In genomic region chr1:6037338-6037762, GRCh38 we compare ENCODE assay signal across 10 cellular contexts. TPM values are rescaled to one million over a fixed set of nuclear protein-coding genes. Genes with fewer than 3 reads are reported as not detected.
DNase-seq lines count a peak whose midpoint lies in the region; ATAC-seq, FAIRE-seq and TF ChIP-seq lines count a peak whose summit lies in the region.
"Had no signal": no experiment of that assay in that cellular context is flagged by ENCODE, and none has a peak within 500 bp of the region (broad histone marks: within the 10 kb centered on the region; RNA-seq: fewer than 3 reads in every experiment).

No MANE protein-coding gene starts in this region.

- H3K4me3 ChIP-seq in astrocyte of the spinal cord (ENCODE audit: low read depth, low read length) (no peak overlapping the region), small intestine (ENCODE audit: low read depth in 1 of 2, low read length in 2 of 2) (no peak overlapping the region)
- H3K4me3 ChIP-seq: Peyer's patch, skin epidermis had no signal

- no peak overlapping the region for H3K27ac ChIP-seq in foreskin keratinocyte
- no peak overlapping the region for H3K27ac ChIP-seq in small intestine (ENCODE audit: low read depth in 1 of 2, low read length in 1 of 2)
- H3K27ac ChIP-seq: Peyer's patch, skin epidermis had no signal

- H3K36me3 ChIP-seq in small intestine (ENCODE audit: control insufficient read depth in 2 of 2, insufficient read depth in 2 of 2, low read length in 2 of 2): no peaks in the 10 kb centered on the region
- H3K36me3 ChIP-seq: Peyer's patch had no signal

- in situ Hi-C loops in astrocyte of the spinal cord (cut with HindIII; ENCODE audit: low sequenced_read_pairs): no loop called here

- H3K4me1 ChIP-seq in foreskin keratinocyte: no peaks in the 10 kb centered on the region
- no peaks in the 10 kb centered on the region for H3K4me1 ChIP-seq in small intestine (ENCODE audit: control insufficient read depth in 2 of 2, insufficient read depth in 1 of 2, low read depth in 1 of 2, low read length in 1 of 2)
- H3K4me1 ChIP-seq: Peyer's patch had no signal

- H3K9me3 ChIP-seq in small intestine (ENCODE audit: control insufficient read depth, low read depth): no peaks in the 10 kb centered on the region
- H3K9me3 ChIP-seq: Peyer's patch had no signal

- TF ChIP-seq CTCF in astrocyte of the spinal cord (IDR thresholded peaks at IDR 0.05; ENCODE audit: low read depth, low read length) (no peak), foreskin keratinocyte (conservative IDR thresholded peaks at IDR 0.05) (no peak)

- WGBS in small intestine, 3 donors: 37 to 59% (median 39%) methylated on average over 9 of the region's 9 CpGs

- DNase-seq in stimulated activated CD4-positive, alpha-beta T cell treated with anti-CD3 and anti-CD28 coated beads, Interleukin-1b, Interleukin-23, amount 100 ng/mL, for 48 hours: peak; percentile 9
- DNase-seq in stimulated activated CD4-positive, alpha-beta T cell treated with anti-CD3 and anti-CD28 coated beads, Interleukin-2, amount 100 ng/mL, for 24 hours: no peak
- DNase-seq in astrocyte of the spinal cord (ENCODE audit: low read depth, low spot score) (peak; percentile 63), foreskin keratinocyte (no peak), NCI-H187 (lab: John Stamatoyannopoulos, UW) (no peak), small intestine (no peak)
- no peak for DNase-seq in stimulated activated naive CD4-positive, alpha-beta T cell treated with Interleukin-2 at 50 U/mL for 16 hours (lab: John Stamatoyannopoulos, UW)

- FAIRE-seq in small intestine (lab: Jason Lieb, UNC): no peak

- ATAC-seq in HG03460 (IDR thresholded peaks at IDR 0.05; ENCODE audit: unreplicated experiment) (peak; percentile 88), foreskin keratinocyte (no peak)

- H3K27me3 ChIP-seq in foreskin keratinocyte (peaks cover 25% of the 10 kb centered on the region), small intestine (ENCODE audit: control insufficient read depth in 2 of 2, insufficient read depth in 2 of 2, low read length in 2 of 2) (no peaks in the 10 kb centered on the region)
- H3K27me3 ChIP-seq: Peyer's patch had no signal

RNA-seq across cellular contexts. Expression of gene KCNAB2, which starts 8.3 kb away (rescaled TPM):
- 2.0 TPM in 2 replicates for total RNA-seq in foreskin keratinocyte
- polyA plus RNA-seq in foreskin keratinocyte (1.8 and 2.0 TPM in 2 replicates), small intestine (1 to 10 TPM; 1.1 to 5.8 (median 4.9) TPM)

RNA-seq across cellular contexts. Expression of gene NPHP4, which starts 45.1 kb away (rescaled TPM):
- total RNA-seq in foreskin keratinocyte: 7.4 and 9.2 TPM in 2 replicates
- 3.9 and 4.8 TPM in 2 replicates for polyA plus RNA-seq in foreskin keratinocyte
- polyA plus RNA-seq in small intestine: 1 to 10 TPM; 1.4 to 4.0 (median 1.6) TPM

Comparison
In these comparisons a context has a peak if more than half of its experiments do, and no peak if none do; other contexts are left out.
1. DNase-seq: peak in stimulated activated CD4-positive, alpha-beta T cell treated with anti-CD3 and anti-CD28 coated beads, Interleukin-1b, Interleukin-23, amount 100 ng/mL, for 48 hours (single experiment) and astrocyte of the spinal cord (single experiment); none in stimulated activated CD4-positive, alpha-beta T cell treated with anti-CD3 and anti-CD28 coated beads, Interleukin-2, amount 100 ng/mL, for 24 hours (0 of 2), foreskin keratinocyte (0 of 2), NCI-H187 (0 of 2), stimulated activated naive CD4-positive, alpha-beta T cell treated with Interleukin-2 at 50 U/mL for 16 hours (single experiment) and small intestine (single experiment).